In genomic region chr1:96520542-96520941, GRCh38 we compare ENCODE assay signal across 16 cellular contexts.
DNase-seq lines count a peak whose midpoint lies in the region; ATAC-seq and TF ChIP-seq lines count a peak whose summit lies in the region.
"Had no signal": no experiment of that assay in that cellular context is flagged by ENCODE, and none has a peak within 500 bp of the region (broad histone marks: within the 10 kb centered on the region; RNA-seq: fewer than 3 reads in every experiment).

No MANE protein-coding gene starts in this region.

- peaks cover 25% of the 10 kb centered on the region for H3K4me1 ChIP-seq in GM23248 (ENCODE audit: insufficient read depth)
- H3K4me1 ChIP-seq: left lung had no signal

- no peak for ATAC-seq in HG03039 (IDR thresholded peaks at IDR 0.05; ENCODE audit: unreplicated experiment)
- ATAC-seq: left lung; stimulated activated effector memory CD8-positive, alpha-beta T cell treated with anti-CD3 and anti-CD28 coated beads, Interleukin-12 subunit alpha, Interleukin-12 subunit beta, amount 100 ng/mL, for 72 hours had no signal

- TF ChIP-seq CTCF in brain (conservative IDR thresholded peaks at IDR 0.05): no peak

- H3K27me3 ChIP-seq in GM23248 (replicated peaks; ENCODE audit: insufficient read depth): no peaks in the 10 kb centered on the region
- H3K27me3 ChIP-seq: left lung had no signal

- H3K27ac Mint-ChIP-seq in brain: peak overlapping the region; percentile 6 to 86 (median 69)
- no peak overlapping the region for H3K27ac Mint-ChIP-seq in activated naive CD8-positive, alpha-beta T cell treated with anti-CD3 and anti-CD28 coated beads for 36 hours
- H3K27ac Mint-ChIP-seq: stimulated activated effector memory CD8-positive, alpha-beta T cell treated with anti-CD3 and anti-CD28 coated beads, Interleukin-12 subunit alpha, Interleukin-12 subunit beta, amount 100 ng/mL, for 72 hours had no signal

- peaks cover 25% of the 10 kb centered on the region for H3F3A ChIP-seq in GM23248 (ENCODE audit: insufficient read depth)

- peak overlapping the region; percentile 3 for H3K4me2 ChIP-seq in GM23248 (ENCODE audit: unreplicated experiment)

- in situ Hi-C loops in GM23248 (cut with MboI): no loop called here

- no peaks in the 10 kb centered on the region for H4K20me1 ChIP-seq in GM23248 (ENCODE audit: insufficient read depth)

- WGBS in GM23248 (ENCODE audit: low coverage in 1 of 2, low lambda C conversion rate in 2 of 2, missing lambda C conversion rate in 2 of 2), 2 experiments: 16 to 20% methylated on average over 3 of the region's 3 CpGs

- no peak overlapping the region for H3K9ac ChIP-seq in GM23248

- H3K36me3 ChIP-seq in GM23248 (ENCODE audit: low read depth): no peaks in the 10 kb centered on the region
- H3K36me3 ChIP-seq: left lung had no signal

- H3K27me3 Mint-ChIP-seq in brain: no peaks in the 10 kb centered on the region
- no peaks in the 10 kb centered on the region for H3K27me3 Mint-ChIP-seq in activated naive CD8-positive, alpha-beta T cell treated with anti-CD3 and anti-CD28 coated beads for 36 hours

- no peak overlapping the region for H3K27ac ChIP-seq in GM23248
- H3K27ac ChIP-seq: HL-60, left lung had no signal

- H3K36me3 Mint-ChIP-seq in brain: no peaks in the 10 kb centered on the region
- H3K36me3 Mint-ChIP-seq in activated naive CD8-positive, alpha-beta T cell treated with anti-CD3 and anti-CD28 coated beads for 36 hours: no peaks in the 10 kb centered on the region
- H3K36me3 Mint-ChIP-seq: stimulated activated effector memory CD8-positive, alpha-beta T cell treated with anti-CD3 and anti-CD28 coated beads, Interleukin-12 subunit alpha, Interleukin-12 subunit beta, amount 100 ng/mL, for 72 hours had no signal

- H3K9me2 ChIP-seq in GM23248 (ENCODE audit: insufficient read depth): no peaks in the 10 kb centered on the region

- peak; percentile 38 for DNase-seq in GM23248
- DNase-seq in globus pallidus (ENCODE audit: low spot score): peak; percentile 16
- peak; percentile 54 for DNase-seq in renal cortical epithelial cell (ENCODE audit: low read depth)
- DNase-seq in activated T-cell treated with anti-CD3 and anti-CD28 coated beads, Interleukin-2, amount 50 U/mL, for 48 hours: no peak
- DNase-seq in activated CD4-positive, alpha-beta T cell treated with anti-CD3 and anti-CD28 coated beads for 1 hour: no peak
- DNase-seq in activated naive CD8-positive, alpha-beta T cell treated with anti-CD3 and anti-CD28 coated beads for 36 hours: no peak
- DNase-seq: activated gamma-delta T cell treated with Interleukin-2 at 50 U/mL for 16 hours; AML-193; DMS153; left lung; NCI-H2171; stimulated activated CD4-positive, alpha-beta T cell treated with anti-CD3 and anti-CD28 coated beads, Interleukin-2, amount 100 ng/mL, for 48 hours had no signal

- H3K4me3 ChIP-seq in GM23248: no peak overlapping the region
- H3K4me3 ChIP-seq: left lung had no signal

- H3K9me3 ChIP-seq in GM23248 (ENCODE audit: low read depth): no peaks in the 10 kb centered on the region
- H3K9me3 ChIP-seq: left lung had no signal

- peaks cover 58% of the 10 kb centered on the region for H3K4me1 Mint-ChIP-seq in brain
- no peaks in the 10 kb centered on the region for H3K4me1 Mint-ChIP-seq in activated naive CD8-positive, alpha-beta T cell treated with anti-CD3 and anti-CD28 coated beads for 36 hours
- H3K4me1 Mint-ChIP-seq: stimulated activated effector memory CD8-positive, alpha-beta T cell treated with anti-CD3 and anti-CD28 coated beads, Interleukin-12 subunit alpha, Interleukin-12 subunit beta, amount 100 ng/mL, for 72 hours had no signal

- H3K79me2 ChIP-seq in GM23248 (ENCODE audit: insufficient read depth): no peaks in the 10 kb centered on the region

- H2AFZ ChIP-seq in GM23248: 0 out of 2 replicates have a peak overlapping the region, but pooled peaks have one; percentile 33

- peak overlapping the region; percentile 13 to 65 (median 26) for H3K4me3 Mint-ChIP-seq in brain
- no peak overlapping the region for H3K4me3 Mint-ChIP-seq in activated naive CD8-positive, alpha-beta T cell treated with anti-CD3 and anti-CD28 coated beads for 36 hours
- H3K4me3 Mint-ChIP-seq: stimulated activated effector memory CD8-positive, alpha-beta T cell treated with anti-CD3 and anti-CD28 coated beads, Interleukin-12 subunit alpha, Interleukin-12 subunit beta, amount 100 ng/mL, for 72 hours had no signal

- H3K9me3 Mint-ChIP-seq in brain: no peaks in the 10 kb centered on the region
- H3K9me3 Mint-ChIP-seq in activated naive CD8-positive, alpha-beta T cell treated with anti-CD3 and anti-CD28 coated beads for 36 hours: no peaks in the 10 kb centered on the region
- H3K9me3 Mint-ChIP-seq: stimulated activated effector memory CD8-positive, alpha-beta T cell treated with anti-CD3 and anti-CD28 coated beads, Interleukin-12 subunit alpha, Interleukin-12 subunit beta, amount 100 ng/mL, for 72 hours had no signal

Comparison
In these comparisons a context has a peak if more than half of its experiments do, and no peak if none do; other contexts are left out.
1. DNase-seq: peak in GM23248 (single experiment), globus pallidus (single experiment) and renal cortical epithelial cell (single experiment); none in activated T-cell treated with anti-CD3 and anti-CD28 coated beads, Interleukin-2, amount 50 U/mL, for 48 hours (0 of 2), activated CD4-positive, alpha-beta T cell treated with anti-CD3 and anti-CD28 coated beads for 1 hour (single experiment) and activated naive CD8-positive, alpha-beta T cell treated with anti-CD3 and anti-CD28 coated beads for 36 hours (single experiment).